Comparison of ENCODE assay signal across 10 cellular contexts in genomic region chr11:35180311-35181233, GRCh38. TPM values are rescaled to one million over a fixed set of nuclear protein-coding genes. Genes with fewer than 3 reads are reported as not detected.
A peak's percentile ranks its signal among the peaks of the same experiment; 100 is the strongest.
DNase-seq lines count a peak whose midpoint lies in the region; ATAC-seq, FAIRE-seq and TF ChIP-seq lines count a peak whose summit lies in the region.
"Had no signal": no experiment of that assay in that cellular context is flagged by ENCODE, and none has a peak within 500 bp of the region (broad histone marks: within the 10 kb centered on the region; RNA-seq: fewer than 3 reads in every experiment).

No MANE protein-coding gene starts in this region.

- H3K4me1 Mint-ChIP-seq in IgD-negative memory B cell = peaks cover 40 to 57% (median 56%) of the 10 kb centered on the region in 3 donors

- H3K27ac Mint-ChIP-seq in IgD-negative memory B cell = peak overlapping the region; percentile 69 to 83 (median 82)

- DNase-seq in Daoy (ENCODE audit: low read depth) = peak; percentile 77
- no peak for DNase-seq in coronary artery (ENCODE audit: low spot score)
- no peak for DNase-seq in sciatic nerve (ENCODE audit: low spot score)
- no peak for DNase-seq in central memory CD4-positive, alpha-beta T cell
- no peak for DNase-seq in inferior parietal cortex (ENCODE audit: extremely low spot score)
- DNase-seq in frontal cortex (ENCODE audit: low spot score in 2 of 2) = no peak
- DNase-seq: NCI-H524 treated with DMSO at 0.1 percent for 48 hours, right cardiac atrium had no signal

- no peak for TF ChIP-seq CTCF in coronary artery (IDR thresholded peaks at IDR 0.05)

- H3K9me3 Mint-ChIP-seq in IgD-negative memory B cell = no peaks in the 10 kb centered on the region

- peak overlapping the region; percentile 60 to 69 for H3K27ac ChIP-seq in coronary artery

- no peaks in the 10 kb centered on the region for H3K27me3 Mint-ChIP-seq in IgD-negative memory B cell

- ATAC-seq in sciatic nerve = peak; percentile 44
- no peak for ATAC-seq in GM18873 (IDR thresholded peaks at IDR 0.05; ENCODE audit: low FRiP score, unreplicated experiment)

- intact Hi-C loops in sciatic nerve (cut with DNase I) = no loop called here

- peaks cover 24% of the 10 kb centered on the region for H3K36me3 Mint-ChIP-seq in IgD-negative memory B cell

- H3K4me3 Mint-ChIP-seq in IgD-negative memory B cell = peak overlapping the region in 3 of 4 donors; percentile 33 to 77 (median 38)

- FAIRE-seq in frontal cortex (lab: Jason Lieb, UNC) = no peak

- H3K4me3 ChIP-seq in coronary artery = no peak overlapping the region

RNA-seq across cellular contexts. Expression of gene CD44, which starts 41.6 kb away (rescaled TPM):
- total RNA-seq in Daoy (2014; rRNA removed; shearing (Covaris generic)) = 149 and 200 TPM in 2 replicates
- 176 TPM for polyA plus RNA-seq in IgD-negative memory B cell
- total RNA-seq in sciatic nerve = 188 TPM
- total RNA-seq in frontal cortex = 4.1 TPM

Comparison
In these comparisons a context has a peak if more than half of its experiments do, and no peak if none do; other contexts are left out.
1. RNA of gene CD44, which starts 41.6 kb away (total RNA-seq): 149 to 200 TPM in Daoy and 188 TPM in sciatic nerve (single experiment); 4.1 TPM in frontal cortex (single experiment); every median in the first group is over 10 times any median in the second.